16 cellular contexts compared by ENCODE assay signal in the genomic region with DNA sequence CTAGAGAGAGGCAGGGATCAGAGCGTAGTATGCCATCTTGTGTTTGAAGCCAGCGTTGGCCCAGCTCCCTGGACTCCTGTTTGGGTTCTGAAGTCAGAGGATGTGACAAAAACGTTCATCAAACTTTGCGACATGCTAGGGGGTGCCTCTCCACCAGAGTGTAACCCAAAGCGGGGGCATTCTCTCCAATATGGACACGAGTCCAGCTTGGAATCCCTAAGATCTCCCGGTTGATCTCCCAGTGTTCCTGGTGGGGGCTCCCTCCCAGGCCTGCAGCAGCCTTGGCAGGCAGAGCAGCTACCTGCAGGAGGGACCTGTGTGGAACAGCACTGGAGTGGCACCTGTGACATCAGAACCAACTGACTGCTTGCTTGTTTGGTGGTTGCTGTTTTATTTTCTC.
"Had no signal": no experiment of that assay in that cellular context is flagged by ENCODE, and none has a peak within 500 bp of the region (broad histone marks: within the 10 kb centered on the region; RNA-seq: fewer than 3 reads in every experiment).

No MANE protein-coding gene starts in this region.

- H3K36me3 ChIP-seq: adrenal gland, cardiac muscle cell, tibial nerve, uterus had no signal

- H3K9me3 ChIP-seq: adrenal gland, tibial nerve, uterus had no signal

- H3K27ac ChIP-seq: adrenal gland, cardiac muscle cell, tibial nerve, uterus had no signal

- DNase-seq: activated CD4-positive, alpha-beta T cell treated with anti-CD3 and anti-CD28 coated beads, Interleukin-2, amount 50 U/mL, for 4 hours; activated gamma-delta T cell treated with Interleukin-2 at 50 U/mL for 16 hours; effector memory CD8-positive, alpha-beta T cell; foreskin fibroblast; hypothalamus; nephron progenitor cell; occipital lobe; retina; stimulated activated naive CD8-positive, alpha-beta T cell treated with anti-CD3 and anti-CD28 coated beads, Interleukin-15, Interleukin-2, amounts not matched to agents 100 U/mL and 50 U/mL, for 24 hours; uterus had no signal

- H3K4me1 ChIP-seq: uterus had no signal

- H3K4me3 ChIP-seq: adrenal gland, cardiac muscle cell, lung, tibial nerve, uterus had no signal

- H3K27me3 ChIP-seq: adrenal gland, cardiac muscle cell, tibial nerve, uterus had no signal

- FAIRE-seq: keratinocyte, TTC549 had no signal
